ENCODE assay signal across 8 cellular contexts in genomic region chr4:16225139-16225538, GRCh38. TPM values are rescaled to one million over a fixed set of nuclear protein-coding genes. Genes with fewer than 3 reads are reported as not detected.
DNase-seq lines count a peak whose midpoint lies in the region; ATAC-seq and TF ChIP-seq lines count a peak whose summit lies in the region.

No MANE protein-coding gene starts in this region.

- no peaks in the 10 kb centered on the region for H3K9me3 Mint-ChIP-seq in activated CD4-positive, alpha-beta T cell treated with anti-CD3 and anti-CD28 coated beads for 36 hours (ENCODE audit: low read depth)
- H3K9me3 Mint-ChIP-seq in T-cell = no peaks in the 10 kb centered on the region

- H3K36me3 ChIP-seq in psoas muscle (ENCODE audit: insufficient read depth in 1 of 2, low read depth in 1 of 2) = peaks cover 0 to under 1% of the 10 kb centered on the region in 2 donors

- intact Hi-C loops in activated CD4-positive, alpha-beta T cell treated with anti-CD3 and anti-CD28 coated beads for 36 hours (cut with DNase I, micrococcal nuclease) = loop anchor here (1.0 to 10.0 kb wide), 9 partner anchors 8 to 1797 kb away; partner anchors contain the start of genes CD38 (in 2 of the 2), CPEB2 (in 1 of the 2), FBXL5 (in 1 of the 2) and LCORL (in 1 of the 2)
- intact Hi-C loops in psoas muscle (cut with DNase I) = loop anchor here (5.0 to 10.0 kb wide), 2 partner anchors 37 to 420 kb away; no protein-coding TSS in a partner anchor

- H3K27ac Mint-ChIP-seq in activated CD4-positive, alpha-beta T cell treated with anti-CD3 and anti-CD28 coated beads for 36 hours = peak overlapping the region; percentile 90
- H3K27ac Mint-ChIP-seq in T-cell = peak overlapping the region; percentile 88 to 96

- peaks cover 51% of the 10 kb centered on the region for H3K4me1 Mint-ChIP-seq in activated CD4-positive, alpha-beta T cell treated with anti-CD3 and anti-CD28 coated beads for 36 hours
- peaks cover 51 to 55% (median 53%) of the 10 kb centered on the region in 3 donors for H3K4me1 Mint-ChIP-seq in T-cell

- CTCF ChIA-PET in activated CD4-positive, alpha-beta T cell treated with anti-CD3 and anti-CD28 coated beads for 36 hours (lab: Charles Lee) = interaction anchor here (0.6 to 2.4 kb wide), 6 partner anchors 10 to 499 kb away, joined by 3 to 18 read pairs (median 4); no protein-coding TSS in a partner anchor
- CTCF ChIA-PET in T-cell (lab: Charles Lee) = interaction anchor here (0.7 to 3.3 kb wide), 3 partner anchors 20 to 39 kb away, joined by 3 to 18 read pairs (median 6); no protein-coding TSS in a partner anchor

- peak overlapping the region; percentile 81 for H3K4me3 Mint-ChIP-seq in activated CD4-positive, alpha-beta T cell treated with anti-CD3 and anti-CD28 coated beads for 36 hours
- H3K4me3 Mint-ChIP-seq in T-cell = peak overlapping the region; percentile 70 to 86 (median 85)

- no peak for TF ChIP-seq CTCF in psoas muscle (IDR thresholded peaks at IDR 0.05)

- WGBS in psoas muscle, 3 donors = 3 to 8% (median 6%) methylated on average over 5 of the region's 5 CpGs

- ATAC-seq in activated CD4-positive, alpha-beta T cell treated with anti-CD3 and anti-CD28 coated beads for 36 hours = no peak
- no peak for ATAC-seq in T-cell (replicated peaks in 1 of 4)
- no peak for ATAC-seq in psoas muscle
- ATAC-seq in GM18520 (IDR thresholded peaks at IDR 0.05; ENCODE audit: unreplicated experiment) = no peak
- ATAC-seq in GM21619 (IDR thresholded peaks at IDR 0.05; ENCODE audit: unreplicated experiment) = no peak

- H3K4me3 ChIP-seq in psoas muscle = peak overlapping the region; percentile 86

- no peaks in the 10 kb centered on the region for H3K9me3 ChIP-seq in psoas muscle

- peaks cover 27% of the 10 kb centered on the region for H3K36me3 Mint-ChIP-seq in activated CD4-positive, alpha-beta T cell treated with anti-CD3 and anti-CD28 coated beads for 36 hours (ENCODE audit: low read depth)
- H3K36me3 Mint-ChIP-seq in T-cell = peaks cover 3% of the 10 kb centered on the region

- H3K27me3 Mint-ChIP-seq in activated CD4-positive, alpha-beta T cell treated with anti-CD3 and anti-CD28 coated beads for 36 hours = no peaks in the 10 kb centered on the region
- H3K27me3 Mint-ChIP-seq in T-cell = no peaks in the 10 kb centered on the region

- H3K27me3 ChIP-seq in psoas muscle (ENCODE audit: insufficient read depth in 3 of 3, low read length in 2 of 3) = no peaks in the 10 kb centered on the region

- DNase-seq in activated CD4-positive, alpha-beta T cell treated with anti-CD3 and anti-CD28 coated beads for 36 hours = no peak
- no peak for DNase-seq in activated CD4-positive, alpha-beta T cell treated with anti-CD3 and anti-CD28 coated beads for 48 hours
- DNase-seq in T-cell (no peak), fibroblast of gingiva (ENCODE audit: low read depth) (peak; percentile 17), psoas muscle (no peak), KG1 (lab: John Stamatoyannopoulos, UW) (no peak)

- POLR2A ChIA-PET in activated CD4-positive, alpha-beta T cell treated with anti-CD3 and anti-CD28 coated beads for 36 hours (lab: Charles Lee) = no interaction called here
- POLR2A ChIA-PET in T-cell (lab: Charles Lee) = interaction anchor here in 1 of 2 donors (0.8 kb wide), 1 partner anchor 11 kb away, joined by 3 read pairs; no protein-coding TSS in a partner anchor

- H3K27ac ChIP-seq in psoas muscle = peak overlapping the region; percentile 98

- H3K4me1 ChIP-seq in psoas muscle = peaks cover 52% of the 10 kb centered on the region

RNA-seq across cellular contexts. Expression of gene TAPT1, which starts 1.1 kb away (rescaled TPM):
- 10 to 100 TPM; 32.6 to 34.4 TPM for total RNA-seq in activated CD4-positive, alpha-beta T cell treated with anti-CD3 and anti-CD28 coated beads for 36 hours
- total RNA-seq in T-cell = 10 to 100 TPM; 41.1 to 77.9 (median 50.3) TPM
- 10 to 100 TPM; 43.6 to 70.5 (median 53.2) TPM for total RNA-seq in psoas muscle
- 100 to 1,000 TPM in 1 of 3 donors, 10 to 100 TPM in 2; 14.2 to 101 (median 27.4) TPM for polyA plus RNA-seq in psoas muscle
